In the genomic region with DNA sequence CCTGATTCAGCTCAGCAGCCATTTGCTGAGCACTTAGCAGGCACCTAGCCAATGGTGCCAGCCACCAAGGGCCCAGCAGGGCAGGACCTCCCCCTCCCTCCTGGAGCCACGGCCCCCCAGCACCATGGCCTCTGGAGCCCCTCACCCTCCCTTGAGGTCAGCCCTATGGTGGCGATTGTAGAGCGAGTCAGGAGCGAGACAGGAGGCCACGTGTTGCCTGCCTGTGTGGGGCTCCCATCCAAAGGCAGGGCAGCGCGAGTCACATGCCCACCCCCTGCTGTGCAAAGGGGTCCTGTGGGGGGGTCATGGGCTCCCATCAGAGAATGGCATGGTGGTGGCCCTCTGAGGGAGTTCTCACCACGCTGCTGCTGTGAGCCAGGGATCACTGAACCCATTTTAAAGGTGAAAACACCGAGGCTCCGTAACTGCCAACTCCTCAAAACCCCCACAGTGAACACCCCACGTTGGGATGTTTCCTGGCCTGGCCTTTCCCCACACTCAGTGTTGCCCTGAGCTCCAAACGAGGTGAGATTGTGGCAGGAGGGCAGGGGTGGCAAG, we compare ENCODE assay signal across 17 cellular contexts. TPM values are rescaled to one million over a fixed set of nuclear protein-coding genes. Genes with fewer than 3 reads are reported as not detected.
DNase-seq lines count a peak whose midpoint lies in the region; ATAC-seq, FAIRE-seq and TF ChIP-seq lines count a peak whose summit lies in the region.
"Had no signal": no experiment of that assay in that cellular context is flagged by ENCODE, and none has a peak within 500 bp of the region (broad histone marks: within the 10 kb centered on the region; RNA-seq: fewer than 3 reads in every experiment).

No MANE protein-coding gene starts in this region.

- H3K9me3 ChIP-seq in DOHH2 (ENCODE audit: control insufficient read depth, insufficient read depth, low read length), result no peaks in the 10 kb centered on the region
- H3K9me3 ChIP-seq in muscle layer of colon (ENCODE audit: low read length), result no peaks in the 10 kb centered on the region
- H3K9me3 ChIP-seq in stomach smooth muscle (ENCODE audit: control insufficient read depth in 2 of 2, low read length in 2 of 2), result no peaks in the 10 kb centered on the region
- no peaks in the 10 kb centered on the region for H3K9me3 ChIP-seq in CD4-positive, alpha-beta T cell (ENCODE audit: control insufficient read depth, low read length)

- no peak for FAIRE-seq in D721Med (lab: Jason Lieb, UNC)
- FAIRE-seq: astrocyte, HTR-8/SVneo had no signal

- H3K36me3 Mint-ChIP-seq in CD4-positive, alpha-beta T cell (ENCODE audit: low read depth), result no peaks in the 10 kb centered on the region

- peaks cover 32% of the 10 kb centered on the region for H3K4me1 Mint-ChIP-seq in CD4-positive, alpha-beta T cell (ENCODE audit: low read depth)

- DNase-seq in caudate nucleus (lab: John Stamatoyannopoulos, UW) (no peak), occipital lobe (lab: John Stamatoyannopoulos, UW) (no peak), D721Med (ENCODE audit: insufficient read length, low spot score) (no peak), GM20000 (ENCODE audit: low spot score) (no peak)
- no peak for DNase-seq in CD4-positive, alpha-beta T cell
- DNase-seq: activated naive CD4-positive, alpha-beta T cell; DMS79; kidney glomerular epithelial cell; NCI-H1694 treated with DMSO at 0.1 percent for 48 hours had no signal

- H3F3A ChIP-seq in DOHH2 (ENCODE audit: control insufficient read depth, insufficient read depth), result peaks cover 36% of the 10 kb centered on the region

- TF ChIP-seq CTCF in DOHH2 (IDR thresholded peaks at IDR 0.05; ENCODE audit: low read depth, low read length, poor library complexity, severe bottlenecking) (no peak), D721Med (IDR thresholded peaks at IDR 0.05; ENCODE audit: insufficient read depth, missing control alignments) (no peak), GM20000 (IDR thresholded peaks at IDR 0.05; ENCODE audit: extremely low read depth, missing control alignments) (no peak)
- no peak for TF ChIP-seq CTCF in CD4-positive, alpha-beta T cell (IDR thresholded peaks at IDR 0.05)

- intact Hi-C loops in CD4-positive, alpha-beta T cell (cut with DNase I, micrococcal nuclease), result no loop called here

- H3K36me3 ChIP-seq in DOHH2 (ENCODE audit: control insufficient read depth, low read length), result peaks cover 11% of the 10 kb centered on the region; the same call in 1 of the 2 replicates
- peaks cover 11% of the 10 kb centered on the region for H3K36me3 ChIP-seq in muscle layer of colon (ENCODE audit: insufficient read depth, low read length)
- H3K36me3 ChIP-seq in stomach smooth muscle (ENCODE audit: control insufficient read depth in 2 of 2, insufficient read depth in 2 of 2, low read length in 2 of 2), result peaks cover 2 to 6% of the 10 kb centered on the region in 2 donors

- H3K4me3 ChIP-seq in DOHH2 (ENCODE audit: low read length) (0 out of 2 replicates have a peak overlapping the region, but pooled peaks have one; percentile 6), muscle layer of colon (ENCODE audit: low read depth in 1 of 2, low read length in 2 of 2) (no peak overlapping the region), stomach smooth muscle (ENCODE audit: low read length in 2 of 2) (no peak overlapping the region)

- H3K9me3 Mint-ChIP-seq in CD4-positive, alpha-beta T cell, result no peaks in the 10 kb centered on the region
- H3K9me3 Mint-ChIP-seq: T-helper 2 cell treated with Interferon-gamma antibody and Interleukin-4, amounts not matched to agents 5 μg/mL and 100 μg/mL, for 36 hours had no signal

- peaks cover 80% of the 10 kb centered on the region for H3K79me2 ChIP-seq in DOHH2 (ENCODE audit: control insufficient read depth, low read length)

- H3K9me2 ChIP-seq in DOHH2 (replicated peaks; ENCODE audit: control insufficient read depth, low read length), result no peaks in the 10 kb centered on the region

- no peaks in the 10 kb centered on the region for H4K20me1 ChIP-seq in DOHH2 (ENCODE audit: control insufficient read depth, insufficient read depth, low read depth, low read length)

- CTCF ChIA-PET in CD4-positive, alpha-beta T cell (lab: Charles Lee), result no interaction called here

- no peak overlapping the region for H3K4me3 Mint-ChIP-seq in CD4-positive, alpha-beta T cell
- H3K4me3 Mint-ChIP-seq: B cell; T-helper 2 cell treated with Interferon-gamma antibody and Interleukin-4, amounts not matched to agents 5 μg/mL and 100 μg/mL, for 36 hours had no signal

- H3K27ac ChIP-seq in DOHH2 (ENCODE audit: low read depth, low read length) (peak overlapping the region; percentile 84; the same call in 1 of the 2 replicates), caudate nucleus (ENCODE audit: low read depth, low read length) (peak overlapping the region; percentile 77), muscle layer of colon (ENCODE audit: low read depth, low read length) (peak overlapping the region; percentile 95), stomach smooth muscle (ENCODE audit: low read length) (peak overlapping the region; percentile 97)
- no peak overlapping the region for H3K27ac ChIP-seq in CD4-positive, alpha-beta T cell (ENCODE audit: low read depth, low read length)

- H3K27ac Mint-ChIP-seq in CD4-positive, alpha-beta T cell, result no peak overlapping the region
- H3K27ac Mint-ChIP-seq: B cell; T-helper 2 cell treated with Interferon-gamma antibody and Interleukin-4, amounts not matched to agents 5 μg/mL and 100 μg/mL, for 36 hours had no signal

- POLR2A ChIA-PET in CD4-positive, alpha-beta T cell (lab: Charles Lee), result no interaction called here

- H3K4me1 ChIP-seq in DOHH2 (ENCODE audit: control insufficient read depth, low read length) (peaks cover 90% of the 10 kb centered on the region), muscle layer of colon (ENCODE audit: insufficient read depth, low read length) (peaks cover 73% of the 10 kb centered on the region), stomach smooth muscle (ENCODE audit: control insufficient read depth, insufficient read depth, low read length) (peaks cover 73% of the 10 kb centered on the region)

- H3K9ac ChIP-seq in muscle layer of colon (ENCODE audit: low read length), result peak overlapping the region; percentile 5
- H3K9ac ChIP-seq in stomach smooth muscle (ENCODE audit: low read length in 2 of 2), result peak overlapping the region; percentile 64 to 70

- peak overlapping the region; percentile 48 for H3K4me2 ChIP-seq in DOHH2 (ENCODE audit: low read length)

- H3K27me3 ChIP-seq in DOHH2 (ENCODE audit: control insufficient read depth, low read length), result no peaks in the 10 kb centered on the region
- no peaks in the 10 kb centered on the region for H3K27me3 ChIP-seq in muscle layer of colon (ENCODE audit: control insufficient read depth in 1 of 2, insufficient read depth in 2 of 2, low read length in 2 of 2)
- no peaks in the 10 kb centered on the region for H3K27me3 ChIP-seq in stomach smooth muscle (ENCODE audit: control insufficient read depth in 1 of 2, insufficient read depth in 2 of 2, low read length in 2 of 2)
- H3K27me3 ChIP-seq in CD4-positive, alpha-beta T cell (ENCODE audit: control insufficient read depth, insufficient read depth, low read length), result no peaks in the 10 kb centered on the region

- ATAC-seq in CD4-positive, alpha-beta T cell (ENCODE audit: poor library complexity), result no peak
- ATAC-seq: HCT116 had no signal

- H3K27me3 Mint-ChIP-seq in CD4-positive, alpha-beta T cell, result no peaks in the 10 kb centered on the region
- H3K27me3 Mint-ChIP-seq: B cell had no signal

RNA-seq across cellular contexts. Expression of gene RAMP1, which starts 35.6 kb away (rescaled TPM):
- total RNA-seq in occipital lobe, result 2.7 TPM
- total RNA-seq in CD4-positive, alpha-beta T cell, result not detected
